ENCODE assay signal across 8 cellular contexts in genomic region chr10:114768394-114768786, GRCh38. TPM values are rescaled to one million over a fixed set of nuclear protein-coding genes. Genes with fewer than 3 reads are reported as not detected.
DNase-seq lines count a peak whose midpoint lies in the region; ATAC-seq, FAIRE-seq and TF ChIP-seq lines count a peak whose summit lies in the region.

No MANE protein-coding gene starts in this region.

- no peak for DNase-seq in activated T-cell treated with anti-CD3 and anti-CD28 coated beads, Interleukin-2, amount 50 U/mL, for 4 hours
- DNase-seq in activated T-cell treated with anti-CD3 and anti-CD28 coated beads for 4 hours (no peak), astrocyte (ENCODE audit: low read depth) (no peak), left lung (no peak), tibial nerve (ENCODE audit: low spot score in 2 of 2) (no peak), MM.1S (no peak), NCI-H1694 (lab: John Stamatoyannopoulos, UW) (no peak)

- no peaks in the 10 kb centered on the region for H3K36me3 Mint-ChIP-seq in activated T-cell treated with anti-CD3 and anti-CD28 coated beads, Interleukin-2, amount 50 U/mL, for 4 hours (ENCODE audit: insufficient read depth)
- H3K36me3 Mint-ChIP-seq in astrocyte (ENCODE audit: low read depth, unreplicated experiment) = no peaks in the 10 kb centered on the region

- no peaks in the 10 kb centered on the region for H3K36me3 ChIP-seq in astrocyte (ENCODE audit: insufficient read depth, low read length)
- no peaks in the 10 kb centered on the region for H3K36me3 ChIP-seq in left lung
- no peaks in the 10 kb centered on the region for H3K36me3 ChIP-seq in tibial nerve
- no peaks in the 10 kb centered on the region for H3K36me3 ChIP-seq in MM.1S (replicated peaks; ENCODE audit: insufficient read depth, low read length)

- H4K20me1 ChIP-seq in astrocyte (ENCODE audit: insufficient read depth, low read length) (no peaks in the 10 kb centered on the region), MM.1S (ENCODE audit: insufficient read depth, low read length) (no peaks in the 10 kb centered on the region)

- intact Hi-C loops in left lung (cut with DNase I) = no loop called here

- no peak for FAIRE-seq in astrocyte (lab: Jason Lieb, UNC)

- H3K9me3 ChIP-seq in astrocyte (ENCODE audit: insufficient read depth, low read depth, low read length) = no peaks in the 10 kb centered on the region
- H3K9me3 ChIP-seq in left lung = no peaks in the 10 kb centered on the region
- no peaks in the 10 kb centered on the region for H3K9me3 ChIP-seq in tibial nerve
- no peaks in the 10 kb centered on the region for H3K9me3 ChIP-seq in MM.1S (replicated peaks; ENCODE audit: insufficient read depth, low read length)

- no peaks in the 10 kb centered on the region for H3K9me3 Mint-ChIP-seq in activated T-cell treated with anti-CD3 and anti-CD28 coated beads, Interleukin-2, amount 50 U/mL, for 4 hours
- no peaks in the 10 kb centered on the region for H3K9me3 Mint-ChIP-seq in astrocyte (ENCODE audit: unreplicated experiment)

- H3K27me3 ChIP-seq in astrocyte (ENCODE audit: insufficient read depth, low read length) (no peaks in the 10 kb centered on the region), left lung (peaks cover 0 to 41% of the 10 kb centered on the region in 2 donors), tibial nerve (peaks cover 2 to 5% of the 10 kb centered on the region in 2 donors), MM.1S (replicated peaks; ENCODE audit: insufficient read depth, low read length) (no peaks in the 10 kb centered on the region)

- H3K27ac Mint-ChIP-seq in astrocyte (ENCODE audit: unreplicated experiment) = no peak overlapping the region

- H3K27me3 Mint-ChIP-seq in activated T-cell treated with anti-CD3 and anti-CD28 coated beads, Interleukin-2, amount 50 U/mL, for 4 hours (ENCODE audit: low read depth) = peaks cover 35% of the 10 kb centered on the region
- peaks cover 16% of the 10 kb centered on the region for H3K27me3 Mint-ChIP-seq in astrocyte (ENCODE audit: low read depth, unreplicated experiment)

- peaks cover 3% of the 10 kb centered on the region for H3K79me2 ChIP-seq in astrocyte (ENCODE audit: insufficient read depth, low read length)
- H3K79me2 ChIP-seq in MM.1S (ENCODE audit: low read length) = peaks cover 8% of the 10 kb centered on the region; the same call in 1 of the 2 replicates

- H3K9me2 ChIP-seq in MM.1S (replicated peaks; ENCODE audit: insufficient read depth, low read length) = no peaks in the 10 kb centered on the region

- TF ChIP-seq POLR2A in tibial nerve (IDR thresholded peaks at IDR 0.05) = no peak

- peak overlapping the region; percentile 69 for H3K4me3 Mint-ChIP-seq in activated T-cell treated with anti-CD3 and anti-CD28 coated beads, Interleukin-2, amount 50 U/mL, for 4 hours
- H3K4me3 Mint-ChIP-seq in astrocyte (ENCODE audit: unreplicated experiment) = peak overlapping the region; percentile 76

- peaks cover 9% of the 10 kb centered on the region for H3K4me1 Mint-ChIP-seq in activated T-cell treated with anti-CD3 and anti-CD28 coated beads, Interleukin-2, amount 50 U/mL, for 4 hours (ENCODE audit: low read depth)
- peaks cover 10% of the 10 kb centered on the region for H3K4me1 Mint-ChIP-seq in astrocyte (ENCODE audit: low read depth, unreplicated experiment)

- H2AFZ ChIP-seq in astrocyte (ENCODE audit: low read depth, low read length) (peak overlapping the region; percentile 71), MM.1S (ENCODE audit: low read length) (no peak overlapping the region)

- H3K4me3 ChIP-seq in astrocyte (ENCODE audit: insufficient read depth, low read depth, low read length) = peak overlapping the region; percentile 60
- H3K4me3 ChIP-seq in left lung = peak overlapping the region; percentile 18 to 50
- peak overlapping the region; percentile 38 to 90 (median 44) for H3K4me3 ChIP-seq in tibial nerve
- no peak overlapping the region for H3K4me3 ChIP-seq in MM.1S (ENCODE audit: low read length)

- WGBS in tibial nerve, 2 donors = 7 to 9% methylated on average over 10 to 16 of the region's 26 CpGs

- peak; percentile 17 to 38 for ATAC-seq in activated T-cell treated with anti-CD3 and anti-CD28 coated beads, Interleukin-2, amount 50 U/mL, for 4 hours
- peak; percentile 4 for ATAC-seq in left lung
- ATAC-seq in HG03135 (IDR thresholded peaks at IDR 0.05; ENCODE audit: unreplicated experiment) = no peak

- H3K27ac ChIP-seq in astrocyte (ENCODE audit: low read depth, low read length) (no peak overlapping the region), left lung (no peak overlapping the region), tibial nerve (peak overlapping the region in 2 of 4 donors; percentile 30 to 84), MM.1S (ENCODE audit: low read length) (no peak overlapping the region)

- TF ChIP-seq CTCF in astrocyte (IDR thresholded peaks at IDR 0.05; ENCODE audit: insufficient read depth, low read depth, low read length) = no peak
- TF ChIP-seq CTCF in left lung (IDR thresholded peaks at IDR 0.05) = no peak
- no peak for TF ChIP-seq CTCF in tibial nerve (IDR thresholded peaks at IDR 0.05)
- TF ChIP-seq CTCF in MM.1S (IDR thresholded peaks at IDR 0.05; ENCODE audit: low read length) = no peak

- H3K4me1 ChIP-seq in astrocyte (ENCODE audit: insufficient read depth, low read length) = peaks cover 12% of the 10 kb centered on the region
- H3K4me1 ChIP-seq in left lung = peaks cover 6 to 10% of the 10 kb centered on the region in 2 donors
- H3K4me1 ChIP-seq in tibial nerve = peaks cover 0 to 17% (median 9%) of the 10 kb centered on the region in 4 donors
- peaks cover 7% of the 10 kb centered on the region; the same call in 1 of the 2 replicates for H3K4me1 ChIP-seq in MM.1S (ENCODE audit: low read length)

- H3K9ac ChIP-seq in astrocyte (ENCODE audit: low read length) (peak overlapping the region; percentile 54), MM.1S (ENCODE audit: low read length) (no peak overlapping the region)

- H3K4me2 ChIP-seq in astrocyte (ENCODE audit: low read length) (peak overlapping the region; percentile 94), MM.1S (ENCODE audit: low read depth, low read length) (no peak overlapping the region)

- peaks cover 9% of the 10 kb centered on the region; the same call in 1 of the 2 replicates for H3F3A ChIP-seq in MM.1S (ENCODE audit: insufficient read depth, low read length)

- TF ChIP-seq EP300 in tibial nerve (IDR thresholded peaks at IDR 0.05) = no peak

RNA-seq across cellular contexts. Expression of gene FHIP2A, which starts 53.2 kb away (rescaled TPM):
- 10 to 100 TPM; 13.6 to 26.8 (median 14.8) TPM for total RNA-seq in activated T-cell treated with anti-CD3 and anti-CD28 coated beads, Interleukin-2, amount 50 U/mL, for 4 hours
- total RNA-seq in astrocyte (36.1 and 38.2 TPM in 2 replicates), left lung (10 to 100 TPM; 27.7 to 29.4 TPM), tibial nerve (10 to 100 TPM; 35.4 to 68.8 (median 58.0) TPM)
